ENCODE assay signal across 8 cellular contexts in the genomic region with DNA sequence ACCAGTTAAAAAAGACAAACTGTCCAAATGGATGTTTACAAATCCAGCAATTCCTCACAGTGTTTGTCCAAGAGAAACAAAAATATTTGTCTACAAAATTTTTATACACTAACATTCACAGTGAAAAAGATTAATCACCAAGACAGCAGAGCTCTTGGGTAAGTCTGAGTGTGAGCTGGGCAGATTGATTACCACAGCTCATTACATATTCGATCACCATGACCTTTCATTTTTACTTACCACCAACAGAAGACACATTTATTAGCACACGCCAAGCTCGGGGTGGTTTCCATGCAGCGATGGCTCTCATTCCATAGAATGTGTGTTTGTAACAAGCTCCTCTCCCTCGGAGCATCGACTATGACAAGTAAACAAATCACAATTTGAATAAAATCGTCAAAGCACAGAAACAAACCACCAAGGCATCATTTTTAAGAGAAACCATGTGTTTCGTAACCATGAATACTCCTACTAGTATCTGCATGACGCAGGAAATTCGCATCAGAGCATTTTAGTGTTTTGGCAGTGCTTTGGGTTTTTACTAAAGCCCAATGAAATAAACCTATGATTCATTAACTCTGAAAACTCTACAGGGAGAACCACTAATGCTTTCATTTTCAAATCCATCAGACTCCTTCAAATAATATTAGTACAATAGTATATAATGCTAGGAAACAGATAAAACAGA.
DNase-seq lines count a peak whose midpoint lies in the region; ATAC-seq and TF ChIP-seq lines count a peak whose summit lies in the region.
"Not testable (repeated sequence)": the region's sequence is repeated elsewhere in the genome, so short reads cannot be mapped to it uniquely, and the experiment has no call there.

No MANE protein-coding gene starts in this region.

- H3K4ac ChIP-seq in mesenchymal stem cell (ENCODE audit: low read depth in 1 of 2, low read length in 2 of 2): not testable (repeated sequence)

- not testable (repeated sequence) for DNase-seq in AG04449 (ENCODE audit: low read depth, low spot score); WTC11 (ENCODE audit: low spot score); mesenchymal stem cell
- DNase-seq in EL: peak; percentile 6
- DNase-seq in HS-5 (ENCODE audit: low read depth): peak; percentile 35
- DNase-seq in dedifferentiated amniotic fluid mesenchymal stem cell (ENCODE audit: extremely low spot score): peak; percentile 23
- DNase-seq in fibroblast of the conjunctiva (ENCODE audit: low read depth): peak; percentile 35

- H2BK5ac ChIP-seq in mesenchymal stem cell (ENCODE audit: low read depth, low read length, poor library complexity, severe bottlenecking): not testable (repeated sequence)

- not testable (repeated sequence) for H3K23ac ChIP-seq in mesenchymal stem cell (ENCODE audit: low read length in 2 of 2)

- ATAC-seq in WTC11: not testable (repeated sequence)

- H2AK5ac ChIP-seq in mesenchymal stem cell (ENCODE audit: low read length, severe bottlenecking): not testable (repeated sequence)

- not testable (repeated sequence) for H3K27ac ChIP-seq in mesenchymal stem cell (ENCODE audit: low read length, poor library complexity, severe bottlenecking)

- POLR2A ChIA-PET in AG04449 (lab: Yijun Ruan, JAX); WTC11 (lab: Charles Lee): not testable (repeated sequence)

- not testable (repeated sequence) for H4K8ac ChIP-seq in mesenchymal stem cell (ENCODE audit: low read length)

- H3K9ac ChIP-seq in mesenchymal stem cell (ENCODE audit: low read length) (peak overlapping the region; percentile 86), skeletal muscle satellite cell (ENCODE audit: low read depth, low read length) (peak overlapping the region; percentile 62)

- not testable (repeated sequence) for H3K79me1 ChIP-seq in mesenchymal stem cell (replicated peaks; ENCODE audit: low read length, poor library complexity, severe bottlenecking)

- H3K4me3 Mint-ChIP-seq in WTC11: not testable (repeated sequence)

- H3K4me2 ChIP-seq in mesenchymal stem cell (ENCODE audit: low read length, poor library complexity, severe bottlenecking): not testable (repeated sequence)
- peak overlapping the region; percentile 59 for H3K4me2 ChIP-seq in skeletal muscle satellite cell (ENCODE audit: low read length)

- H2AFZ ChIP-seq in mesenchymal stem cell (ENCODE audit: low read depth, low read length): not testable (repeated sequence)

- not testable (repeated sequence) for H3K36me3 ChIP-seq in mesenchymal stem cell (ENCODE audit: control insufficient read depth in 1 of 2, insufficient read depth in 2 of 2, low read depth in 1 of 2, low read length in 2 of 2); skeletal muscle satellite cell (ENCODE audit: insufficient read depth, low read length)

- not testable (repeated sequence) for H2BK15ac ChIP-seq in mesenchymal stem cell (ENCODE audit: low read depth, poor library complexity, severe bottlenecking)

- peak overlapping the region; percentile 36 for H3K4me3 ChIP-seq in AG04449 (ENCODE audit: low read depth, low read length)
- H3K4me3 ChIP-seq in mesenchymal stem cell (ENCODE audit: insufficient read depth in 1 of 2, low read depth in 1 of 2, low read length in 2 of 2): peak overlapping the region in 1 of 2 experiments; percentile 79
- H3K4me3 ChIP-seq in skeletal muscle satellite cell (ENCODE audit: low read length): peak overlapping the region; percentile 60

- not testable (repeated sequence) for H2BK120ac ChIP-seq in mesenchymal stem cell (ENCODE audit: low read depth, low read length)

- not testable (repeated sequence) for H4K91ac ChIP-seq in mesenchymal stem cell (ENCODE audit: low read length)

- not testable (repeated sequence) for H3K4me1 ChIP-seq in mesenchymal stem cell (ENCODE audit: control insufficient read depth, insufficient read depth, low read depth, low read length); skeletal muscle satellite cell (ENCODE audit: control insufficient read depth, insufficient read depth, low read length)

- H2BK12ac ChIP-seq in mesenchymal stem cell (ENCODE audit: low read length in 2 of 2): not testable (repeated sequence)

- H3K14ac ChIP-seq in mesenchymal stem cell (ENCODE audit: low read length in 2 of 2): not testable (repeated sequence)

- H3K27ac Mint-ChIP-seq in WTC11: peak overlapping the region; percentile 15

- not testable (repeated sequence) for H3K27me3 Mint-ChIP-seq in WTC11 (ENCODE audit: low read depth)

- not testable (repeated sequence) for H3K27me3 ChIP-seq in mesenchymal stem cell (ENCODE audit: control insufficient read depth in 1 of 2, insufficient read depth in 1 of 2, low read length in 2 of 2); skeletal muscle satellite cell (ENCODE audit: control insufficient read depth, insufficient read depth, low read length)

- H3K18ac ChIP-seq in mesenchymal stem cell (ENCODE audit: low read depth in 1 of 2, low read length in 2 of 2): not testable (repeated sequence)

- H3K36me3 Mint-ChIP-seq in WTC11: peaks cover 38% of the 10 kb centered on the region

- TF ChIP-seq CTCF in AG04449 (IDR thresholded peaks at IDR 0.05; ENCODE audit: insufficient read depth, low read length, missing control alignments); WTC11 (IDR thresholded peaks at IDR 0.05): not testable (repeated sequence)

- not testable (repeated sequence) for H3K9me3 ChIP-seq in mesenchymal stem cell (ENCODE audit: control insufficient read depth, low read length); skeletal muscle satellite cell (replicated peaks; ENCODE audit: low read length)

- CTCF ChIA-PET in AG04449 (lab: Yijun Ruan, JAX); WTC11 (lab: Charles Lee): not testable (repeated sequence)

- peaks cover 22% of the 10 kb centered on the region for H3K9me3 Mint-ChIP-seq in WTC11

- 92% methylated on average over 9 of the region's 10 CpGs for WGBS in mesenchymal stem cell

- not testable (repeated sequence) for H3K4me1 Mint-ChIP-seq in WTC11
